ENCODE assay signal across 8 cellular contexts in the genomic region with DNA sequence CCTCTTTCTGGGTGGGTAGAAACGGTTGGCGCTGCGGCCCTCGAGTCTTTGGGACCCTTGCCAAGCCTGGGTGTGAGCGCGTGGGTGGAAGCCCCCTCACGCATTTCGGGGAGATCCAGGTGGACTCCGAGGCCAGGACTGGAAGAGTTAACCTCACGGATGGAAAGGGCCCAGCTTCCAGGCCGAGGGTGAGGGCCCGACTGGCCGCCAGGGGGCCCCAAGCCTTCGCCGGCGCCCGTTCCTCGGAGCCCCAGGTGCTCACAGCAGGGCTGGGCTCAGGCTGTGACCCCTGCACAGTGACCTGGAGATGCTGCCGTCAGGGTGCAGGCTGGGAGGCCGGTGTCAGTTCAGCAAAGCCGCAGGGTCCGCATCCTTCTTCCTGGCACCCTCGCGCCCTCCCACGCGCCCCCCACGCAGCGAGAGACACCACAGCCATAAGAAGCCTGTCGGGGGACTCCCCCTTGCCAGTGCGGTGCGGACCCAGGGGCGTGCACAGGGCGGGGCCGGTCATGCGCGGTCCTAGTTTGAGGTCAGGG. TPM values are rescaled to one million over a fixed set of nuclear protein-coding genes. Genes with fewer than 3 reads are reported as not detected.
DNase-seq lines count a peak whose midpoint lies in the region; ATAC-seq lines count a peak whose summit lies in the region.

No MANE protein-coding gene starts in this region.

- peak; percentile 78 for ATAC-seq in HG03108 (IDR thresholded peaks at IDR 0.05; ENCODE audit: unreplicated experiment)
- peak; percentile 94 to 98 for ATAC-seq in natural killer cell treated with Interleukin-12 subunit alpha and Interleukin-12 subunit beta and Interleukin-15 and Interleukin-18, amount 100 ng/mL, for 72 hours
- ATAC-seq in stimulated activated naive B cell treated with anti-CD40 and anti-IgM and Interleukin-4, amounts not matched to agents 10 μg/mL and 1 μg/mL and 100 μg/mL, for 72 hours (replicated peaks), result peak; percentile 97 to 98

- no peaks in the 10 kb centered on the region for H3K9me3 Mint-ChIP-seq in natural killer cell treated with Interleukin-12 subunit alpha and Interleukin-12 subunit beta and Interleukin-15 and Interleukin-18, amount 100 ng/mL, for 72 hours
- no peaks in the 10 kb centered on the region for H3K9me3 Mint-ChIP-seq in stimulated activated naive B cell treated with anti-CD40 and anti-IgM and Interleukin-4, amounts not matched to agents 10 μg/mL and 1 μg/mL and 100 μg/mL, for 72 hours

- peaks cover 0 to 6% of the 10 kb centered on the region in 2 donors for H3K27me3 Mint-ChIP-seq in natural killer cell treated with Interleukin-12 subunit alpha and Interleukin-12 subunit beta and Interleukin-15 and Interleukin-18, amount 100 ng/mL, for 72 hours
- peaks cover 11 to 24% of the 10 kb centered on the region in 2 donors for H3K27me3 Mint-ChIP-seq in stimulated activated naive B cell treated with anti-CD40 and anti-IgM and Interleukin-4, amounts not matched to agents 10 μg/mL and 1 μg/mL and 100 μg/mL, for 72 hours

- peak; percentile 17 for DNase-seq in SIG-M5 treated with dmso at 0.1 percent for 504 hours (lab: John Stamatoyannopoulos, UW; ENCODE audit: unreplicated experiment)
- no peak for DNase-seq in SIG-M5 (lab: John Stamatoyannopoulos, UW)
- peak; percentile 94 for DNase-seq in NCI-H69 (lab: John Stamatoyannopoulos, UW)
- peak; percentile 92 for DNase-seq in activated T-cell treated with anti-CD3 and anti-CD28 coated beads, Interleukin-2, amount 50 U/mL, for 48 hours
- peak; percentile 56 for DNase-seq in fibroblast of gingiva (ENCODE audit: low read depth)
- peak; percentile 95 for DNase-seq in natural killer cell treated with Interleukin-12 subunit alpha and Interleukin-12 subunit beta and Interleukin-15 and Interleukin-18, amount 100 ng/mL, for 72 hours (ENCODE audit: low spot score)
- DNase-seq in stimulated activated naive B cell treated with anti-CD40 and anti-IgM and Interleukin-4, amounts not matched to agents 10 μg/mL and 1 μg/mL and 100 μg/mL, for 72 hours, result peak; percentile 86

- peak overlapping the region; percentile 61 for H3K4me3 Mint-ChIP-seq in natural killer cell treated with Interleukin-12 subunit alpha and Interleukin-12 subunit beta and Interleukin-15 and Interleukin-18, amount 100 ng/mL, for 72 hours
- H3K4me3 Mint-ChIP-seq in stimulated activated naive B cell treated with anti-CD40 and anti-IgM and Interleukin-4, amounts not matched to agents 10 μg/mL and 1 μg/mL and 100 μg/mL, for 72 hours, result peak overlapping the region; percentile 80 to 85

- no peaks in the 10 kb centered on the region for H3K36me3 Mint-ChIP-seq in natural killer cell treated with Interleukin-12 subunit alpha and Interleukin-12 subunit beta and Interleukin-15 and Interleukin-18, amount 100 ng/mL, for 72 hours
- H3K36me3 Mint-ChIP-seq in stimulated activated naive B cell treated with anti-CD40 and anti-IgM and Interleukin-4, amounts not matched to agents 10 μg/mL and 1 μg/mL and 100 μg/mL, for 72 hours, result peaks cover 0 to 2% of the 10 kb centered on the region in 2 donors

- peaks cover 0 to 3% of the 10 kb centered on the region in 2 donors for H3K4me1 Mint-ChIP-seq in natural killer cell treated with Interleukin-12 subunit alpha and Interleukin-12 subunit beta and Interleukin-15 and Interleukin-18, amount 100 ng/mL, for 72 hours (ENCODE audit: low read depth in 2 of 2)
- H3K4me1 Mint-ChIP-seq in stimulated activated naive B cell treated with anti-CD40 and anti-IgM and Interleukin-4, amounts not matched to agents 10 μg/mL and 1 μg/mL and 100 μg/mL, for 72 hours, result peaks cover 7 to 15% of the 10 kb centered on the region in 2 donors

- peak overlapping the region; percentile 44 to 59 for H3K27ac Mint-ChIP-seq in natural killer cell treated with Interleukin-12 subunit alpha and Interleukin-12 subunit beta and Interleukin-15 and Interleukin-18, amount 100 ng/mL, for 72 hours
- H3K27ac Mint-ChIP-seq in stimulated activated naive B cell treated with anti-CD40 and anti-IgM and Interleukin-4, amounts not matched to agents 10 μg/mL and 1 μg/mL and 100 μg/mL, for 72 hours, result peak overlapping the region; percentile 96

RNA-seq across cellular contexts. Expression of gene TMEM255B, which starts 34.2 kb away (rescaled TPM):
- 1 to 10 TPM; 1.3 to 2.2 TPM for total RNA-seq in natural killer cell treated with Interleukin-12 subunit alpha and Interleukin-12 subunit beta and Interleukin-15 and Interleukin-18, amount 100 ng/mL, for 72 hours

RNA-seq across cellular contexts. Expression of gene GRK1, which starts 57.8 kb away (rescaled TPM):
- under 1 TPM in 1 of 2 donors, not detected in 1; 0.14 TPM for total RNA-seq in natural killer cell treated with Interleukin-12 subunit alpha and Interleukin-12 subunit beta and Interleukin-15 and Interleukin-18, amount 100 ng/mL, for 72 hours
